16 cellular contexts compared by ENCODE assay signal in genomic region chr5:137564475-137564961, GRCh38.
DNase-seq lines count a peak whose midpoint lies in the region; ATAC-seq and TF ChIP-seq lines count a peak whose summit lies in the region.
"Had no signal": no experiment of that assay in that cellular context is flagged by ENCODE, and none has a peak within 500 bp of the region (broad histone marks: within the 10 kb centered on the region; RNA-seq: fewer than 3 reads in every experiment).

No MANE protein-coding gene starts in this region.

- no peak overlapping the region for H4K8ac ChIP-seq in mesenchymal stem cell (ENCODE audit: low read length)

- no peaks in the 10 kb centered on the region for H3K27me3 ChIP-seq in mesenchymal stem cell (ENCODE audit: control insufficient read depth in 1 of 2, insufficient read depth in 1 of 2, low read length in 2 of 2)
- H3K27me3 ChIP-seq: SJSA1 had no signal

- no peak overlapping the region for H2BK5ac ChIP-seq in mesenchymal stem cell (ENCODE audit: low read depth, low read length, poor library complexity, severe bottlenecking)

- H3K9me3 Mint-ChIP-seq in brain: peaks cover 0 to 7% (median 0%) of the 10 kb centered on the region in 5 experiments
- no peaks in the 10 kb centered on the region for H3K9me3 Mint-ChIP-seq in activated CD4-positive, alpha-beta memory T cell treated with anti-CD3 and anti-CD28 coated beads for 36 hours
- H3K9me3 Mint-ChIP-seq: stimulated activated naive B cell treated with anti-CD40 and anti-IgM and Interleukin-4, amounts not matched to agents 10 μg/mL and 1 μg/mL and 100 μg/mL, for 72 hours had no signal

- H2AFZ ChIP-seq in mesenchymal stem cell (ENCODE audit: low read depth, low read length): no peak overlapping the region

- no peak overlapping the region for H2BK12ac ChIP-seq in mesenchymal stem cell (ENCODE audit: low read length in 2 of 2)

- H3K14ac ChIP-seq in mesenchymal stem cell (ENCODE audit: low read length in 2 of 2): no peak overlapping the region

- H3K79me1 ChIP-seq in mesenchymal stem cell (replicated peaks; ENCODE audit: low read length, poor library complexity, severe bottlenecking): no peaks in the 10 kb centered on the region

- in situ Hi-C loops in GM13976 (cut with MboI; ENCODE audit: low sequenced_read_pairs, unreplicated experiment): no loop called here

- no peaks in the 10 kb centered on the region for H3K9me3 ChIP-seq in HEK293 (ENCODE audit: control insufficient read depth, insufficient read depth, low read depth, low read length)
- no peaks in the 10 kb centered on the region for H3K9me3 ChIP-seq in mesenchymal stem cell (ENCODE audit: control insufficient read depth, low read length)
- H3K9me3 ChIP-seq: SJSA1 had no signal

- H3K36me3 ChIP-seq in HEK293 (ENCODE audit: control insufficient read depth in 2 of 2, insufficient read depth in 1 of 2, low read length in 2 of 2) (no peaks in the 10 kb centered on the region), mesenchymal stem cell (ENCODE audit: control insufficient read depth in 1 of 2, insufficient read depth in 2 of 2, low read depth in 1 of 2, low read length in 2 of 2) (no peaks in the 10 kb centered on the region)
- H3K36me3 ChIP-seq: SJSA1, WERI-Rb-1 had no signal

- H3K27me3 Mint-ChIP-seq in brain: peaks cover 15% of the 10 kb centered on the region
- H3K27me3 Mint-ChIP-seq in activated CD4-positive, alpha-beta memory T cell treated with anti-CD3 and anti-CD28 coated beads for 36 hours: peaks cover 8% of the 10 kb centered on the region

- H3K4me1 Mint-ChIP-seq in brain: peaks cover 65% of the 10 kb centered on the region
- H3K4me1 Mint-ChIP-seq in activated CD4-positive, alpha-beta memory T cell treated with anti-CD3 and anti-CD28 coated beads for 36 hours (ENCODE audit: low read depth): no peaks in the 10 kb centered on the region

- DNase-seq in AG08395 (ENCODE audit: low spot score) (peak; percentile 3), mesenchymal stem cell (no peak), T1000 (lab: John Stamatoyannopoulos, UW) (no peak), GM13976 (ENCODE audit: low spot score) (no peak)
- no peak for DNase-seq in activated CD4-positive, alpha-beta memory T cell treated with anti-CD3 and anti-CD28 coated beads for 36 hours
- DNase-seq: activated CD8-positive, alpha-beta memory T cell treated with anti-CD3 and anti-CD28 coated beads, Interleukin-2, amount 50 U/mL, for 48 hours; kidney; NCI-H187; stimulated activated naive B cell treated with anti-CD40 and anti-IgM and Interleukin-4, amounts not matched to agents 10 μg/mL and 1 μg/mL and 100 μg/mL, for 72 hours; WERI-Rb-1 had no signal

- peak overlapping the region in 2 of 5 experiments; percentile 52 to 56 for H3K4me3 Mint-ChIP-seq in brain
- H3K4me3 Mint-ChIP-seq in activated CD4-positive, alpha-beta memory T cell treated with anti-CD3 and anti-CD28 coated beads for 36 hours: no peak overlapping the region
- H3K4me3 Mint-ChIP-seq: stimulated activated naive B cell treated with anti-CD40 and anti-IgM and Interleukin-4, amounts not matched to agents 10 μg/mL and 1 μg/mL and 100 μg/mL, for 72 hours had no signal

- H3K27ac Mint-ChIP-seq in brain: peak overlapping the region in 4 of 5 experiments; percentile 46 to 93 (median 68)
- H3K27ac Mint-ChIP-seq in activated CD4-positive, alpha-beta memory T cell treated with anti-CD3 and anti-CD28 coated beads for 36 hours: no peak overlapping the region
- H3K27ac Mint-ChIP-seq: stimulated activated naive B cell treated with anti-CD40 and anti-IgM and Interleukin-4, amounts not matched to agents 10 μg/mL and 1 μg/mL and 100 μg/mL, for 72 hours had no signal

- H3K9ac ChIP-seq in mesenchymal stem cell (ENCODE audit: low read length): peak overlapping the region; percentile 9

- H2BK15ac ChIP-seq in mesenchymal stem cell (ENCODE audit: low read depth, poor library complexity, severe bottlenecking): no peak overlapping the region

- CTCF ChIA-PET in HEK293 (lab: Yijun Ruan, JAX): no interaction called here
- CTCF ChIA-PET in activated CD4-positive, alpha-beta memory T cell treated with anti-CD3 and anti-CD28 coated beads for 36 hours (lab: Charles Lee): no interaction called here

- intact Hi-C loops in activated CD4-positive, alpha-beta memory T cell treated with anti-CD3 and anti-CD28 coated beads for 36 hours (cut with micrococcal nuclease): no loop called here

- H3K36me3 Mint-ChIP-seq in brain: no peaks in the 10 kb centered on the region
- no peaks in the 10 kb centered on the region for H3K36me3 Mint-ChIP-seq in activated CD4-positive, alpha-beta memory T cell treated with anti-CD3 and anti-CD28 coated beads for 36 hours
- H3K36me3 Mint-ChIP-seq: stimulated activated naive B cell treated with anti-CD40 and anti-IgM and Interleukin-4, amounts not matched to agents 10 μg/mL and 1 μg/mL and 100 μg/mL, for 72 hours had no signal

- H2BK120ac ChIP-seq in mesenchymal stem cell (ENCODE audit: low read depth, low read length): no peak overlapping the region

- H2AK5ac ChIP-seq in mesenchymal stem cell (ENCODE audit: low read length, severe bottlenecking): no peak overlapping the region

- H3K4ac ChIP-seq in mesenchymal stem cell (ENCODE audit: low read depth in 1 of 2, low read length in 2 of 2): no peak overlapping the region

- H3K18ac ChIP-seq in mesenchymal stem cell (ENCODE audit: low read depth in 1 of 2, low read length in 2 of 2): no peak overlapping the region

- H3K23ac ChIP-seq in mesenchymal stem cell (ENCODE audit: low read length in 2 of 2): no peak overlapping the region

- no peak overlapping the region for H3K27ac ChIP-seq in HEK293 (ENCODE audit: extremely low read depth, low read depth, low read length)
- H3K27ac ChIP-seq in mesenchymal stem cell (ENCODE audit: low read length, poor library complexity, severe bottlenecking): no peak overlapping the region
- H3K27ac ChIP-seq: C4-2B, SJSA1, WERI-Rb-1 had no signal

- WGBS in mesenchymal stem cell: 44% methylated on average over 5 of the region's 5 CpGs

- no peak for ATAC-seq in HG02884 (IDR thresholded peaks at IDR 0.05; ENCODE audit: unreplicated experiment)
- ATAC-seq: K562; stimulated activated naive B cell treated with anti-CD40 and anti-IgM and Interleukin-4, amounts not matched to agents 10 μg/mL and 1 μg/mL and 100 μg/mL, for 72 hours had no signal

- H3K4me2 ChIP-seq in mesenchymal stem cell (ENCODE audit: low read length, poor library complexity, severe bottlenecking): no peak overlapping the region

- POLR2A ChIA-PET in HEK293 (lab: Yijun Ruan, JAX): no interaction called here
- POLR2A ChIA-PET in activated CD4-positive, alpha-beta memory T cell treated with anti-CD3 and anti-CD28 coated beads for 36 hours (lab: Charles Lee): no interaction called here

- no peak overlapping the region for H3K4me3 ChIP-seq in HEK293 (ENCODE audit: low read depth, low read length)
- H3K4me3 ChIP-seq in mesenchymal stem cell (ENCODE audit: insufficient read depth in 1 of 2, low read depth in 1 of 2, low read length in 2 of 2): no peak overlapping the region
- H3K4me3 ChIP-seq: K562, SJSA1 had no signal

- H3K4me1 ChIP-seq in HEK293 (ENCODE audit: control insufficient read depth, insufficient read depth, low read length): peaks cover 9% of the 10 kb centered on the region
- peaks cover 8% of the 10 kb centered on the region for H3K4me1 ChIP-seq in mesenchymal stem cell (ENCODE audit: control insufficient read depth, insufficient read depth, low read depth, low read length)
- H3K4me1 ChIP-seq: SJSA1 had no signal

- no peak overlapping the region for H4K91ac ChIP-seq in mesenchymal stem cell (ENCODE audit: low read length)

- TF ChIP-seq CTCF in HEK293 (tag by site-specific recombination; IDR thresholded peaks at IDR 0.05): no peak
- TF ChIP-seq CTCF in brain (conservative IDR thresholded peaks at IDR 0.05): no peak
- no peak for TF ChIP-seq CTCF in GM13976 (IDR thresholded peaks at IDR 0.05; ENCODE audit: borderline replicate concordance, control extremely low read depth, extremely low read depth, insufficient read depth, missing control alignments)

TF ChIP-seq in HEK293, 187 proteins besides CTCF, POLR2A, EP300 and RAD21:
- no peak for TF ChIP-seq ZBTB1 (tag by site-specific recombination; IDR thresholded peaks at IDR 0.05)
- TF ChIP-seq ZNF423 (tag by site-specific recombination; IDR thresholded peaks at IDR 0.05): no peak
- TF ChIP-seq BCL11A (tag by site-specific recombination; IDR thresholded peaks at IDR 0.05; ENCODE audit: low read depth): no peak
- no peak for TF ChIP-seq ZNF549 (tag by site-specific recombination; IDR thresholded peaks at IDR 0.05)
- 0 out of 2 replicates have a peak, but pooled peaks have one; percentile 24 for TF ChIP-seq KLF9 (tag by site-specific recombination; IDR thresholded peaks at IDR 0.05; ENCODE audit: low read depth)
- no peak for TF ChIP-seq ZNF626 (tag by site-specific recombination; IDR thresholded peaks at IDR 0.05)
- TF ChIP-seq ZNF654 (tag by site-specific recombination; IDR thresholded peaks at IDR 0.05; ENCODE audit: low read depth): no peak
- no peak for TF ChIP-seq ZNF146 (tag by site-specific recombination; IDR thresholded peaks at IDR 0.05)
